In genomic region chr21:29073222-29074006, GRCh38 we compare ENCODE assay signal across 8 cellular contexts. TPM values are rescaled to one million over a fixed set of nuclear protein-coding genes. Genes with fewer than 3 reads are reported as not detected.
A peak's percentile ranks its signal among the peaks of the same experiment; 100 is the strongest.
DNase-seq lines count a peak whose midpoint lies in the region; ATAC-seq, FAIRE-seq and TF ChIP-seq lines count a peak whose summit lies in the region.

Gene CCT8, minus strand, starts transcription at chr21:29073648. Its CDS starts 58 bp downstream, at chr21:29073590.

- no peak for FAIRE-seq in small intestine (lab: Jason Lieb, UNC)

- ATAC-seq in GM18909 (IDR thresholded peaks at IDR 0.05; ENCODE audit: poor library complexity, unreplicated experiment), result peak; percentile 95
- peak; percentile 93 for ATAC-seq in HG03175 (IDR thresholded peaks at IDR 0.05; ENCODE audit: unreplicated experiment)
- peak; percentile 96 for ATAC-seq in WTC11

- POLR2A ChIA-PET in AG04450 (lab: Yijun Ruan, JAX) (interaction anchor here (0.7 to 1.8 kb wide), 7 partner anchors 49 to 225 kb away, joined by 3 to 7 read pairs (median 3); partner anchors contain the start of genes BACH1 and USP16), WTC11 (lab: Charles Lee) (interaction anchor here (0.6 to 1.6 kb wide), 5 partner anchors 14 to 81 kb away, joined by 3 to 11 read pairs (median 3); partner anchors contain the start of genes LTN1 and USP16)

- 0% methylated on average over 62 of the region's 62 CpGs for WGBS in small intestine, 3 donors

- peaks cover 5 to 15% of the 10 kb centered on the region in 2 donors for H3K4me1 ChIP-seq in small intestine (ENCODE audit: control insufficient read depth in 2 of 2, insufficient read depth in 1 of 2, low read depth in 1 of 2, low read length in 1 of 2)

- TF ChIP-seq CTCF in AG04450 (IDR thresholded peaks at IDR 0.05; ENCODE audit: low read depth, low read length) (no peak), WTC11 (IDR thresholded peaks at IDR 0.05) (no peak), cardiac fibroblast (IDR thresholded peaks at IDR 0.05; ENCODE audit: low read depth, low read length) (no peak)

- H3K27me3 ChIP-seq in AG04450 (ENCODE audit: control insufficient read depth, insufficient read depth, low read length) (no peaks in the 10 kb centered on the region), small intestine (ENCODE audit: control insufficient read depth in 2 of 2, insufficient read depth in 2 of 2, low read length in 2 of 2) (no peaks in the 10 kb centered on the region)

- no peaks in the 10 kb centered on the region for H3K36me3 ChIP-seq in small intestine (ENCODE audit: control insufficient read depth in 2 of 2, insufficient read depth in 2 of 2, low read length in 2 of 2)

- H3K36me3 Mint-ChIP-seq in WTC11, result peaks cover 24% of the 10 kb centered on the region

- H3K4me3 ChIP-seq in AG04450 (ENCODE audit: low read depth, low read length), result peak within 1 kb of the TSS; percentile 94
- H3K4me3 ChIP-seq in cardiac fibroblast (replicated peaks in 1 of 2; ENCODE audit: low read depth in 2 of 2, low read length in 2 of 2), result peak within 1 kb of the TSS; percentile 94 to 99
- H3K4me3 ChIP-seq in small intestine (ENCODE audit: low read depth in 1 of 2, low read length in 2 of 2), result peak within 1 kb of the TSS; percentile 69 to 75

- DNase-seq in AG04450 (ENCODE audit: low read depth, low spot score) (peak; percentile 99), NCI-H226 (peak; percentile 100), WTC11 (ENCODE audit: low spot score) (peak; percentile 97), cardiac fibroblast (ENCODE audit: low read depth in 2 of 2) (peak; percentile 100), iPS-NIHi11 (ENCODE audit: low spot score) (peak; percentile 96), small intestine (peak; percentile 100)

- no peaks in the 10 kb centered on the region; the same call in 1 of the 2 replicates for H3K9me3 ChIP-seq in AG04450 (ENCODE audit: control insufficient read depth, insufficient read depth, low read length)
- no peaks in the 10 kb centered on the region for H3K9me3 ChIP-seq in small intestine (ENCODE audit: control insufficient read depth, low read depth)

- H3K9me3 Mint-ChIP-seq in WTC11, result peaks cover 3% of the 10 kb centered on the region; the same call in 1 of the 2 replicates

- peak within 1 kb of the TSS; percentile 90 for H3K27ac ChIP-seq in AG04450 (ENCODE audit: low read depth, low read length)
- peak within 1 kb of the TSS; percentile 88 to 93 for H3K27ac ChIP-seq in small intestine (ENCODE audit: low read depth in 1 of 2, low read length in 1 of 2)

- H3K27me3 Mint-ChIP-seq in WTC11 (ENCODE audit: low read depth), result no peaks in the 10 kb centered on the region

- peaks cover 19% of the 10 kb centered on the region for H3K4me1 Mint-ChIP-seq in WTC11

- CTCF ChIA-PET in AG04450 (lab: Charles Lee), result interaction anchor here (0.5 kb wide), 1 partner anchor 299 kb away, joined by 5 read pairs; no protein-coding TSS in a partner anchor
- CTCF ChIA-PET in WTC11 (lab: Charles Lee), result interaction anchor here (1.2 to 1.5 kb wide), 3 partner anchors 49 to 303 kb away, joined by 3 to 5 read pairs (median 4); partner anchors contain the start of gene USP16

- H3K4me3 Mint-ChIP-seq in WTC11, result peak within 1 kb of the TSS; percentile 98

- peak within 1 kb of the TSS; percentile 97 for H3K27ac Mint-ChIP-seq in WTC11

TF ChIP-seq in WTC11, 78 proteins besides CTCF, POLR2A, EP300 and RAD21 (continues in another document):
- peak; percentile 89 for TF ChIP-seq NFE2L1 (CRISPR knock-in tag; IDR thresholded peaks at IDR 0.05)
- TF ChIP-seq ZBTB43 (CRISPR knock-in tag; IDR thresholded peaks at IDR 0.05), result peak; percentile 84; the same call in 1 of the 2 replicates
- TF ChIP-seq TCF7 (CRISPR knock-in tag; IDR thresholded peaks at IDR 0.05; ENCODE audit: low read depth), result 0 out of 2 replicates have a peak, but pooled peaks have one; percentile 31
- TF ChIP-seq FOXP4 (CRISPR knock-in tag; IDR thresholded peaks at IDR 0.05), result peak; percentile 70; the same call in 1 of the 2 replicates
- no peak for TF ChIP-seq EMX1 (CRISPR knock-in tag; IDR thresholded peaks at IDR 0.05)
- peak; percentile 96 for TF ChIP-seq FOXP1 (CRISPR knock-in tag; IDR thresholded peaks at IDR 0.05; ENCODE audit: borderline replicate concordance)
- TF ChIP-seq ZNF671 (CRISPR knock-in tag; IDR thresholded peaks at IDR 0.05), result no peak
- peak; percentile 31; the same call in 1 of the 2 replicates for TF ChIP-seq NFYB (CRISPR knock-in tag; conservative IDR thresholded peaks at IDR 0.05; ENCODE audit: low read depth)
- no peak for TF ChIP-seq E2F5 (CRISPR knock-in tag; IDR thresholded peaks at IDR 0.05)
- TF ChIP-seq HMGA2 (CRISPR knock-in tag; IDR thresholded peaks at IDR 0.05), result peak; percentile 12; the same call in 1 of the 2 replicates
- no peak for TF ChIP-seq SMAD4 (CRISPR knock-in tag; IDR thresholded peaks at IDR 0.05)
- TF ChIP-seq NR2C2 (CRISPR knock-in tag; IDR thresholded peaks at IDR 0.05), result no peak
- TF ChIP-seq TEAD1 (CRISPR knock-in tag; IDR thresholded peaks at IDR 0.05), result peak; percentile 82
- TF ChIP-seq MLX (CRISPR knock-in tag; IDR thresholded peaks at IDR 0.05), result no peak
- peak; percentile 89; the same call in 1 of the 2 replicates for TF ChIP-seq MYBL2 (CRISPR knock-in tag; IDR thresholded peaks at IDR 0.05)
- no peak for TF ChIP-seq ZNF263 (CRISPR knock-in tag; IDR thresholded peaks at IDR 0.05; ENCODE audit: low read depth)
- TF ChIP-seq USF1 (CRISPR knock-in tag; IDR thresholded peaks at IDR 0.05), result peak; percentile 64; the same call in 1 of the 2 replicates
- no peak for TF ChIP-seq NR3C1 (CRISPR knock-in tag; conservative IDR thresholded peaks at IDR 0.05; ENCODE audit: low read depth)
- TF ChIP-seq CBFB (CRISPR knock-in tag; IDR thresholded peaks at IDR 0.05; ENCODE audit: low read depth), result no peak
- TF ChIP-seq MAX (CRISPR knock-in tag; IDR thresholded peaks at IDR 0.05), result peak; percentile 92
- peak; percentile 95 for TF ChIP-seq SP1 (CRISPR knock-in tag; conservative IDR thresholded peaks at IDR 0.05)

RNA-seq across cellular contexts. Expression of gene CCT8, which starts in this region (rescaled TPM):
- polyA plus RNA-seq in AG04450 (2011; rRNA removed), result 188 and 265 TPM in 2 replicates
- polyA minus RNA-seq in AG04450 (2011; rRNA and poly(A)+ RNA removed), result 92.7 and 145 TPM in 2 replicates
- 329 to 335 TPM (median 333 TPM) in 3 replicates for total RNA-seq in WTC11 (2021)
- polyA plus RNA-seq in small intestine, result 100 to 1,000 TPM in 1 of 3 donors, 10 to 100 TPM in 2; 89.2 to 142 (median 93.9) TPM

Comparison
In these comparisons a context has a peak if more than half of its experiments do, and no peak if none do; other contexts are left out.
1. Peak in every context shown above with its lines: DNase-seq, ATAC-seq, H3K4me3 ChIP-seq and H3K27ac ChIP-seq.